1 cellular context compared by ENCODE assay signal in the genomic region with DNA sequence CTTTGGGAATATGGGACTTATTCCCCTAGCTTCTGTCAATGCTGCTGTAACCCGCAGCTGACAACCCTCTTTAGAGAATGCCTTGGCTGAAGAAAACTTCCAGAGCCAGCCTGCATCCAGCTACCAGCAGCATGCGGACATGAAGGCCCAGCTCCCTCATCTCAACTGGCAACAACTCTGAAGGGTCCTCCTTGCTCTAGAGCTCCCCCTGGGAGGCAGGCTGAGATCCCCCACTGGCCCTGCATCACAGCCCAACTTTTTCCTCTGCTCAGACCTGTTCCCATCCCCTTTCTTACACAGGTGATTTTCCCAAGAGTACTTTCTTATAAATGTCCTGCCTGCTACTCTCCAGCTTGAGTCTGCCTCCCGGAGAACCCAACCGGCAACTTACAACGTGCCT.
TF ChIP-seq lines count a peak whose summit lies in the region.

No MANE protein-coding gene starts in this region.

TF ChIP-seq in H1, 55 proteins besides CTCF, POLR2A, EP300 and RAD21:
- TF ChIP-seq GTF2F1 (IDR thresholded peaks at IDR 0.05; ENCODE audit: borderline replicate concordance, low read depth, low read length) (no peak), KDM1A (IDR thresholded peaks at IDR 0.05; ENCODE audit: borderline replicate concordance, low read length) (no peak)
